In the genomic region with DNA sequence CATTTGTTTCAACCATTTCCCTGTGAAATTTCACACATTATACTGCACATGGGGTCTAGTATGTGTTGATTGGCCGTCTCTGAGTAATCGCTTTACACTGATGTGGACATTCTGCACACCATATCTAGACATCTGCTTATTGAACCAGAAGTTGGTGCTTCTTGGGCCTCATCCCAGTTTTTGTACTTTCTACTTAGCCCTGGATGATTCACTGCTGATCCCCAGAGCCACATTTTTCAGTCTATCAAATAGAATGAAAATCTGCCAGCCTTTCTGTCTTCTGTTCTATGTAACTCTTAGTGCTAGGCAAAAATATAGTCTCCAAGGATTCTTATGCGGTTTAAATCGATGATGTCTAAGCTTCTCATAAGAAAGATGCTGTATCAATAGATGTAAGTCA, we compare ENCODE assay signal across 23 cellular contexts. TPM values are rescaled to one million over a fixed set of nuclear protein-coding genes. Genes with fewer than 3 reads are reported as not detected.
DNase-seq lines count a peak whose midpoint lies in the region; ATAC-seq and TF ChIP-seq lines count a peak whose summit lies in the region.
"Had no signal": no experiment of that assay in that cellular context is flagged by ENCODE, and none has a peak within 500 bp of the region (broad histone marks: within the 10 kb centered on the region; RNA-seq: fewer than 3 reads in every experiment).

No MANE protein-coding gene starts in this region.

- peaks cover 12% of the 10 kb centered on the region; the same call in 1 of the 2 replicates for H3K4me1 Mint-ChIP-seq in HFFc6 (ENCODE audit: low read depth)

- peaks cover 5% of the 10 kb centered on the region; the same call in 1 of the 2 replicates for H3K27me3 Mint-ChIP-seq in HFFc6 (ENCODE audit: insufficient read depth)
- H3K27me3 Mint-ChIP-seq: activated CD8-positive, alpha-beta memory T cell treated with anti-CD3 and anti-CD28 coated beads, Interleukin-2, amount 10 ng/mL, durations not matched to agents 7 days and 5 days; activated naive CD8-positive, alpha-beta T cell treated with anti-CD3 and anti-CD28 coated beads for 36 hours; dendritic cell treated with granulocyte-macrophage colony-stimulating factor and Interleukin-4, amounts not matched to agents 40 ng/mL and 50 ng/mL, for 4 days had no signal

- H3K27ac ChIP-seq in trophoblast cell (ENCODE audit: low read depth, low read length) (no peak overlapping the region), MM.1S (ENCODE audit: low read length) (no peak overlapping the region)
- H3K27ac ChIP-seq: stomach, upper lobe of right lung had no signal

- H3K9ac ChIP-seq in trophoblast cell (ENCODE audit: low read length) = no peak overlapping the region
- H3K9ac ChIP-seq in MM.1S (ENCODE audit: low read length) = no peak overlapping the region

- ATAC-seq in HG02798 (IDR thresholded peaks at IDR 0.05; ENCODE audit: poor library complexity, unreplicated experiment) = no peak
- ATAC-seq in GM21390 (IDR thresholded peaks at IDR 0.05; ENCODE audit: unreplicated experiment) = no peak
- ATAC-seq: activated CD8-positive, alpha-beta memory T cell treated with anti-CD3 and anti-CD28 coated beads, Interleukin-2, amount 10 ng/mL, durations not matched to agents 7 days and 5 days; left lobe of liver; upper lobe of right lung had no signal

- no peaks in the 10 kb centered on the region for H3K9me3 Mint-ChIP-seq in HFFc6
- H3K9me3 Mint-ChIP-seq: activated naive CD8-positive, alpha-beta T cell treated with anti-CD3 and anti-CD28 coated beads for 36 hours; CD8-positive, alpha-beta memory T cell; dendritic cell treated with granulocyte-macrophage colony-stimulating factor and Interleukin-4, amounts not matched to agents 40 ng/mL and 50 ng/mL, for 4 days; nephron progenitor cell had no signal

- no peak overlapping the region for H4K12ac ChIP-seq in trophoblast cell (ENCODE audit: low read depth, low read length)

- DNase-seq in HFFc6 (peak; percentile 15), astrocyte of the hippocampus (ENCODE audit: low read depth, low spot score) (peak; percentile 87), fibroblast of villous mesenchyme (ENCODE audit: low read depth) (peak; percentile 24), trophoblast cell (no peak), NCI-H510A treated with DMSO at 0.1 percent for 48 hours (lab: John Stamatoyannopoulos, UW) (no peak), MM.1S (no peak)
- DNase-seq: activated CD4-positive, alpha-beta T cell treated with anti-CD3 and anti-CD28 coated beads for 4 hours; activated CD8-positive, alpha-beta memory T cell treated with anti-CD3 and anti-CD28 coated beads, Interleukin-2, amount 10 ng/mL, durations not matched to agents 7 days and 5 days; activated naive CD8-positive, alpha-beta T cell treated with anti-CD3 and anti-CD28 coated beads for 36 hours; CD8-positive, alpha-beta memory T cell; DMS79 treated with DMSO at 0.1 percent for 48 hours; NCI-H1417 treated with DMSO at 0.1 percent for 48 hours; nephron progenitor cell; SHP77; stimulated activated CD4-positive, alpha-beta T cell treated with anti-CD3 and anti-CD28 coated beads, Interleukin-4, amount 100 ng/mL, for 4 hours; stomach; T-helper 1 cell; upper lobe of right lung had no signal

- H3F3A ChIP-seq in MM.1S (ENCODE audit: insufficient read depth, low read length) = no peaks in the 10 kb centered on the region

- no peaks in the 10 kb centered on the region for H3K36me3 Mint-ChIP-seq in HFFc6 (ENCODE audit: low read depth)
- H3K36me3 Mint-ChIP-seq: activated CD8-positive, alpha-beta memory T cell treated with anti-CD3 and anti-CD28 coated beads, Interleukin-2, amount 10 ng/mL, durations not matched to agents 7 days and 5 days; activated naive CD8-positive, alpha-beta T cell treated with anti-CD3 and anti-CD28 coated beads for 36 hours; CD8-positive, alpha-beta memory T cell had no signal

- no peak overlapping the region for H2BK5ac ChIP-seq in trophoblast cell (ENCODE audit: low read depth, low read length, poor library complexity)

- H3K14ac ChIP-seq in trophoblast cell (ENCODE audit: low read length) = no peak overlapping the region

- no peaks in the 10 kb centered on the region for H3K27me3 ChIP-seq in trophoblast cell (ENCODE audit: insufficient read depth, low read length)
- H3K27me3 ChIP-seq in MM.1S (replicated peaks; ENCODE audit: insufficient read depth, low read length) = no peaks in the 10 kb centered on the region
- H3K27me3 ChIP-seq: stomach, upper lobe of right lung had no signal

- H4K20me1 ChIP-seq in MM.1S (ENCODE audit: insufficient read depth, low read length) = no peaks in the 10 kb centered on the region

- no peaks in the 10 kb centered on the region for H3K9me3 ChIP-seq in trophoblast cell (ENCODE audit: insufficient read depth, low read depth, low read length)
- no peaks in the 10 kb centered on the region for H3K9me3 ChIP-seq in MM.1S (replicated peaks; ENCODE audit: insufficient read depth, low read length)
- H3K9me3 ChIP-seq: HAP-1, stomach, upper lobe of right lung had no signal

- no peak overlapping the region for H3K27ac Mint-ChIP-seq in HFFc6
- H3K27ac Mint-ChIP-seq: activated CD8-positive, alpha-beta memory T cell treated with anti-CD3 and anti-CD28 coated beads, Interleukin-2, amount 10 ng/mL, durations not matched to agents 7 days and 5 days; activated naive CD8-positive, alpha-beta T cell treated with anti-CD3 and anti-CD28 coated beads for 36 hours; CD8-positive, alpha-beta memory T cell; dendritic cell treated with granulocyte-macrophage colony-stimulating factor and Interleukin-4, amounts not matched to agents 40 ng/mL and 50 ng/mL, for 4 days; nephron progenitor cell had no signal

- H3K4me3 ChIP-seq in fibroblast of villous mesenchyme (ENCODE audit: low read depth, low read length) (no peak overlapping the region), trophoblast cell (ENCODE audit: low read depth, low read length) (no peak overlapping the region), MM.1S (ENCODE audit: low read length) (no peak overlapping the region)
- H3K4me3 ChIP-seq: HAP-1, stomach, upper lobe of right lung had no signal

- no peaks in the 10 kb centered on the region for H3K36me3 ChIP-seq in trophoblast cell (ENCODE audit: control insufficient read depth in 1 of 2, insufficient read depth in 2 of 2, low read length in 2 of 2)
- no peaks in the 10 kb centered on the region for H3K36me3 ChIP-seq in MM.1S (replicated peaks; ENCODE audit: insufficient read depth, low read length)
- H3K36me3 ChIP-seq: HAP-1, stomach, upper lobe of right lung had no signal

- no peak overlapping the region for H3K18ac ChIP-seq in trophoblast cell (ENCODE audit: low read length)

- H3K79me1 ChIP-seq in trophoblast cell (ENCODE audit: low read length) = peaks cover 6% of the 10 kb centered on the region

- H3K4me1 ChIP-seq in trophoblast cell (ENCODE audit: control insufficient read depth in 1 of 2, insufficient read depth in 2 of 2, low read length in 2 of 2) = peaks cover 3 to 10% of the 10 kb centered on the region in 2 experiments
- no peaks in the 10 kb centered on the region for H3K4me1 ChIP-seq in MM.1S (ENCODE audit: low read length)
- H3K4me1 ChIP-seq: HAP-1 had no signal

- H3K23ac ChIP-seq in trophoblast cell (ENCODE audit: low read length) = peak overlapping the region; percentile 83

- no peak overlapping the region for H2BK12ac ChIP-seq in trophoblast cell (ENCODE audit: low read length)

- H4K8ac ChIP-seq in trophoblast cell (ENCODE audit: low read depth, low read length) = no peak overlapping the region

- no peak overlapping the region for H3K4ac ChIP-seq in trophoblast cell (ENCODE audit: low read depth, low read length)

- no CpG with 5 or more reads among the region's 4 CpGs for WGBS in trophoblast cell (ENCODE audit: extremely low coverage, insufficient coverage, insufficient read length)

- H3K4me2 ChIP-seq in trophoblast cell (ENCODE audit: low read length) = no peak overlapping the region
- H3K4me2 ChIP-seq in MM.1S (ENCODE audit: low read depth, low read length) = no peak overlapping the region

- TF ChIP-seq CTCF in HFFc6 (IDR thresholded peaks at IDR 0.05) (no peak), fibroblast of villous mesenchyme (IDR thresholded peaks at IDR 0.05; ENCODE audit: insufficient read depth, low read depth, low read length) (no peak), MM.1S (IDR thresholded peaks at IDR 0.05; ENCODE audit: low read length) (no peak)

- H2BK120ac ChIP-seq in trophoblast cell (ENCODE audit: insufficient read depth, low read length, poor library complexity) = no peak overlapping the region

- no peak overlapping the region for H2AK5ac ChIP-seq in trophoblast cell (ENCODE audit: low read length)

- no peak overlapping the region for H2AFZ ChIP-seq in trophoblast cell (ENCODE audit: insufficient read depth, low read length, poor library complexity)
- H2AFZ ChIP-seq in MM.1S (ENCODE audit: low read length) = no peak overlapping the region

- H3K9me2 ChIP-seq in MM.1S (replicated peaks; ENCODE audit: insufficient read depth, low read length) = no peaks in the 10 kb centered on the region

- H3K4me3 Mint-ChIP-seq in HFFc6 = no peak overlapping the region
- H3K4me3 Mint-ChIP-seq: activated CD8-positive, alpha-beta memory T cell treated with anti-CD3 and anti-CD28 coated beads, Interleukin-2, amount 10 ng/mL, durations not matched to agents 7 days and 5 days; activated naive CD8-positive, alpha-beta T cell treated with anti-CD3 and anti-CD28 coated beads for 36 hours; CD8-positive, alpha-beta memory T cell; dendritic cell treated with granulocyte-macrophage colony-stimulating factor and Interleukin-4, amounts not matched to agents 40 ng/mL and 50 ng/mL, for 4 days; nephron progenitor cell had no signal

- H3K79me2 ChIP-seq in trophoblast cell (ENCODE audit: control insufficient read depth, insufficient read depth, low read length, poor library complexity) = no peaks in the 10 kb centered on the region
- no peaks in the 10 kb centered on the region for H3K79me2 ChIP-seq in MM.1S (ENCODE audit: low read length)

- H4K91ac ChIP-seq in trophoblast cell (ENCODE audit: low read depth, low read length) = no peak overlapping the region

RNA-seq across cellular contexts. Expression of gene RELL1, which starts 40.5 kb away (rescaled TPM):
- 10 to 100 TPM; 20.4 to 31.3 (median 28.9) TPM for total RNA-seq in HFFc6 (2021; fragmentation: NEBNext Ultra II Directional; extraction: Animal tissue kit (Norgen Biotek cat#: 25700))
- total RNA-seq in fibroblast of villous mesenchyme = 66.5 and 90.8 TPM in 2 replicates
- polyA plus RNA-seq in trophoblast cell (2013) = 31.0 and 31.5 TPM in 2 replicates

Comparison
In these comparisons a context has a peak if more than half of its experiments do, and no peak if none do; other contexts are left out.
1. DNase-seq: peak in HFFc6 (single experiment), astrocyte of the hippocampus (single experiment) and fibroblast of villous mesenchyme (single experiment); none in trophoblast cell (0 of 2), NCI-H510A treated with DMSO at 0.1 percent for 48 hours (single experiment) and MM.1S (single experiment).